Comparison of ENCODE assay signal across 11 cellular contexts in the genomic region with DNA sequence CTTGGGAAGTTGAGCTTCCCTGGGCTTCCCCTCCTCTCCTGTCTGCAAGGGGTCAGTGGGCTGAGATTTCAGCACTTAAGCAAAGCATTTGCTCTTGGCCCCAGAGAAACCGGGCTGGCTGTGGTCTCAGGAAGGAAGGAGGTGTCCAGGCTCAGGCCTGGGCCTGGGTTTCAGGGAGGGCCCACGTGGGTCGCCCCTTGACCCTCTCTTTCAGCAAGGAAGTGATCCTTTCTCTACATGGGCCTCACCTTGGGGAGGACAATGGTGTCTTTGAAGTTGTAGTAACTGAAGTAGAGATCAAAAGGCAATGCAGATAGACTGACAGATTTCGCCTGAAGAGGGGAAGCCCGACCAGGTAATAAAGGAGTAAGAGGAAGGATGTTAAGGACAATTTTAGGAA. TPM values are rescaled to one million over a fixed set of nuclear protein-coding genes. Genes with fewer than 3 reads are reported as not detected.
DNase-seq lines count a peak whose midpoint lies in the region; ATAC-seq and TF ChIP-seq lines count a peak whose summit lies in the region.
"Had no signal": no experiment of that assay in that cellular context is flagged by ENCODE, and none has a peak within 500 bp of the region (broad histone marks: within the 10 kb centered on the region; RNA-seq: fewer than 3 reads in every experiment).

No MANE protein-coding gene starts in this region.

- H3K4me1 Mint-ChIP-seq in activated CD4-positive, alpha-beta T cell treated with anti-CD3 and anti-CD28 coated beads, Interleukin-2, amount 10 ng/mL, durations not matched to agents 24 days and 14 days, result peaks cover 70% of the 10 kb centered on the region
- H3K4me1 Mint-ChIP-seq in stimulated activated effector memory CD8-positive, alpha-beta T cell treated with anti-CD3 and anti-CD28 coated beads, Interleukin-12 subunit alpha, Interleukin-12 subunit beta, amount 100 ng/mL, for 72 hours, result peaks cover 87% of the 10 kb centered on the region
- H3K4me1 Mint-ChIP-seq in WTC11, result no peaks in the 10 kb centered on the region

- CTCF ChIA-PET in WTC11 (lab: Charles Lee), result interaction anchor here (1.7 kb wide), 1 partner anchor 110 kb away, joined by 6 read pairs; no protein-coding TSS in a partner anchor

- H3K9me3 Mint-ChIP-seq in activated CD4-positive, alpha-beta T cell treated with anti-CD3 and anti-CD28 coated beads, Interleukin-2, amount 10 ng/mL, durations not matched to agents 24 days and 14 days, result peaks cover 5% of the 10 kb centered on the region
- H3K9me3 Mint-ChIP-seq in stimulated activated effector memory CD8-positive, alpha-beta T cell treated with anti-CD3 and anti-CD28 coated beads, Interleukin-12 subunit alpha, Interleukin-12 subunit beta, amount 100 ng/mL, for 72 hours, result no peaks in the 10 kb centered on the region
- H3K9me3 Mint-ChIP-seq in WTC11, result no peaks in the 10 kb centered on the region
- H3K9me3 Mint-ChIP-seq: nephron progenitor cell had no signal

- no peak for TF ChIP-seq POLR2A in breast epithelium (IDR thresholded peaks at IDR 0.05)

- DNase-seq in activated CD4-positive, alpha-beta T cell treated with anti-CD3 and anti-CD28 coated beads, Interleukin-2, amount 10 ng/mL, durations not matched to agents 24 days and 14 days, result no peak
- DNase-seq in activated CD4-positive, alpha-beta T cell treated with anti-CD3 and anti-CD28 coated beads for 48 hours, result no peak
- no peak for DNase-seq in breast epithelium (ENCODE audit: low spot score in 2 of 2)
- DNase-seq in stimulated activated effector memory CD8-positive, alpha-beta T cell treated with anti-CD3 and anti-CD28 coated beads, Interleukin-12 subunit alpha, Interleukin-12 subunit beta, amount 100 ng/mL, for 72 hours (ENCODE audit: low spot score in 2 of 2), result no peak
- no peak for DNase-seq in AML-193 (lab: John Stamatoyannopoulos, UW)
- no peak for DNase-seq in NCI-H1092 treated with DMSO at 0.1 percent for 48 hours (lab: John Stamatoyannopoulos, UW)
- no peak for DNase-seq in WTC11 (ENCODE audit: low spot score)
- DNase-seq: NCI-H526, nephron progenitor cell, WERI-Rb-1 had no signal

- H3K4me3 Mint-ChIP-seq in activated CD4-positive, alpha-beta T cell treated with anti-CD3 and anti-CD28 coated beads, Interleukin-2, amount 10 ng/mL, durations not matched to agents 24 days and 14 days, result peak overlapping the region; percentile 81
- H3K4me3 Mint-ChIP-seq in stimulated activated effector memory CD8-positive, alpha-beta T cell treated with anti-CD3 and anti-CD28 coated beads, Interleukin-12 subunit alpha, Interleukin-12 subunit beta, amount 100 ng/mL, for 72 hours, result peak overlapping the region; percentile 82
- no peak overlapping the region for H3K4me3 Mint-ChIP-seq in WTC11
- H3K4me3 Mint-ChIP-seq: nephron progenitor cell had no signal

- peaks cover 11 to 12% of the 10 kb centered on the region in 2 donors for H3K4me1 ChIP-seq in breast epithelium

- no peaks in the 10 kb centered on the region for H3K9me3 ChIP-seq in breast epithelium

- H3K36me3 ChIP-seq in breast epithelium, result no peaks in the 10 kb centered on the region
- H3K36me3 ChIP-seq: WERI-Rb-1 had no signal

- intact Hi-C loops in activated CD4-positive, alpha-beta T cell treated with anti-CD3 and anti-CD28 coated beads, Interleukin-2, amount 10 ng/mL, durations not matched to agents 24 days and 14 days (cut with micrococcal nuclease), result loop anchor here (1.0 kb wide), 1 partner anchor 16 kb away; no protein-coding TSS in a partner anchor
- intact Hi-C loops in breast epithelium (cut with DNase I; ENCODE audit: low total_unique reads), result no loop called here

- H3K36me3 Mint-ChIP-seq in activated CD4-positive, alpha-beta T cell treated with anti-CD3 and anti-CD28 coated beads, Interleukin-2, amount 10 ng/mL, durations not matched to agents 24 days and 14 days (ENCODE audit: low read depth), result peaks cover 13% of the 10 kb centered on the region
- H3K36me3 Mint-ChIP-seq in stimulated activated effector memory CD8-positive, alpha-beta T cell treated with anti-CD3 and anti-CD28 coated beads, Interleukin-12 subunit alpha, Interleukin-12 subunit beta, amount 100 ng/mL, for 72 hours, result peaks cover 33% of the 10 kb centered on the region
- H3K36me3 Mint-ChIP-seq in WTC11, result no peaks in the 10 kb centered on the region

- H3K27me3 Mint-ChIP-seq in activated CD4-positive, alpha-beta T cell treated with anti-CD3 and anti-CD28 coated beads, Interleukin-2, amount 10 ng/mL, durations not matched to agents 24 days and 14 days, result peaks cover 5% of the 10 kb centered on the region
- H3K27me3 Mint-ChIP-seq in WTC11 (ENCODE audit: low read depth), result peaks cover 31% of the 10 kb centered on the region

- H3K27ac Mint-ChIP-seq in activated CD4-positive, alpha-beta T cell treated with anti-CD3 and anti-CD28 coated beads, Interleukin-2, amount 10 ng/mL, durations not matched to agents 24 days and 14 days, result peak overlapping the region; percentile 29
- H3K27ac Mint-ChIP-seq in stimulated activated effector memory CD8-positive, alpha-beta T cell treated with anti-CD3 and anti-CD28 coated beads, Interleukin-12 subunit alpha, Interleukin-12 subunit beta, amount 100 ng/mL, for 72 hours, result peak overlapping the region; percentile 96
- H3K27ac Mint-ChIP-seq in WTC11, result no peak overlapping the region
- H3K27ac Mint-ChIP-seq: nephron progenitor cell had no signal

- H3K27ac ChIP-seq in breast epithelium, result peak overlapping the region; percentile 72 to 92
- H3K27ac ChIP-seq: WERI-Rb-1 had no signal

- peak overlapping the region in 1 of 3 donors; percentile 19 for H3K4me3 ChIP-seq in breast epithelium

- no peak for TF ChIP-seq CTCF in breast epithelium (IDR thresholded peaks at IDR 0.05)
- TF ChIP-seq CTCF in WTC11 (IDR thresholded peaks at IDR 0.05), result no peak

- ATAC-seq in HG02763 (IDR thresholded peaks at IDR 0.05; ENCODE audit: unreplicated experiment) (peak; percentile 7), WTC11 (no peak)
- no peak for ATAC-seq in stimulated activated effector memory CD8-positive, alpha-beta T cell treated with anti-CD3 and anti-CD28 coated beads, Interleukin-12 subunit alpha, Interleukin-12 subunit beta, amount 100 ng/mL, for 72 hours

- H3K27me3 ChIP-seq in breast epithelium, result no peaks in the 10 kb centered on the region

- POLR2A ChIA-PET in WTC11 (lab: Charles Lee), result no interaction called here

TF ChIP-seq in WTC11, 78 proteins besides CTCF, POLR2A, EP300 and RAD21:
- TF ChIP-seq MXD4 (CRISPR knock-in tag; IDR thresholded peaks at IDR 0.05; ENCODE audit: borderline replicate concordance) (no peak), HMGXB4 (CRISPR knock-in tag; IDR thresholded peaks at IDR 0.05) (no peak)

RNA-seq across cellular contexts. Expression of gene NOD2, which starts 2.7 kb away (rescaled TPM):
- total RNA-seq in activated CD4-positive, alpha-beta T cell treated with anti-CD3 and anti-CD28 coated beads, Interleukin-2, amount 10 ng/mL, durations not matched to agents 24 days and 14 days, result 8.3 and 9.3 TPM in 2 replicates
- 1 to 10 TPM; 2.6 to 4.9 (median 3.8) TPM for total RNA-seq in breast epithelium
- 0.11 to 0.60 TPM (median 0.34 TPM) in 3 replicates for total RNA-seq in WTC11 (2021)

RNA-seq across cellular contexts. Expression of gene SNX20, which starts 15.0 kb away (rescaled TPM):
- 33.3 and 34.9 TPM in 2 replicates for total RNA-seq in activated CD4-positive, alpha-beta T cell treated with anti-CD3 and anti-CD28 coated beads, Interleukin-2, amount 10 ng/mL, durations not matched to agents 24 days and 14 days
- 1 to 10 TPM; 1.3 to 2.9 (median 2.7) TPM for total RNA-seq in breast epithelium
- total RNA-seq in WTC11 (2021), result 0.14 TPM in 1 of 3 replicates, not detected in the others

RNA-seq across cellular contexts. Expression of gene CYLD, which starts 45.8 kb away (rescaled TPM):
- total RNA-seq in activated CD4-positive, alpha-beta T cell treated with anti-CD3 and anti-CD28 coated beads, Interleukin-2, amount 10 ng/mL, durations not matched to agents 24 days and 14 days, result 178 TPM in 2 replicates
- total RNA-seq in breast epithelium, result 10 to 100 TPM; 40.6 to 62.9 (median 43.4) TPM
- 9.4 to 10.8 TPM (median 9.6 TPM) in 3 replicates for total RNA-seq in WTC11 (2021)
